In genomic region chr11:85855341-85855656, GRCh38 we compare ENCODE assay signal across 9 cellular contexts. TPM values are rescaled to one million over a fixed set of nuclear protein-coding genes. Genes with fewer than 3 reads are reported as not detected.
DNase-seq lines count a peak whose midpoint lies in the region; ATAC-seq, FAIRE-seq and TF ChIP-seq lines count a peak whose summit lies in the region.
"Had no signal": no experiment of that assay in that cellular context is flagged by ENCODE, and none has a peak within 500 bp of the region (broad histone marks: within the 10 kb centered on the region; RNA-seq: fewer than 3 reads in every experiment).

Gene CCDC83, plus strand, starts transcription at chr11:85855383. Its CDS starts 9,741 bp downstream, at chr11:85865124.

- TF ChIP-seq CTCF in 22Rv1 (IDR thresholded peaks at IDR 0.05) = no peak
- no peak for TF ChIP-seq CTCF in KMS-11 (conservative IDR thresholded peaks at IDR 0.05; ENCODE audit: low read depth, low read length)
- TF ChIP-seq CTCF in chondrocyte (IDR thresholded peaks at IDR 0.05) = no peak
- TF ChIP-seq CTCF in mesothelial cell of epicardium (IDR thresholded peaks at IDR 0.05; ENCODE audit: unreplicated experiment) = no peak

- H3K27ac ChIP-seq in 22Rv1 (peak within 1 kb of the TSS; percentile 75), KMS-11 (peak within 1 kb of the TSS; percentile 52; the same call in 1 of the 2 replicates)

- H3K36me3 ChIP-seq in KMS-11 (ENCODE audit: insufficient read depth) = no peaks in the 10 kb centered on the region

- H3K4me3 ChIP-seq in KMS-11 (IDR thresholded peaks at IDR 0.05; ENCODE audit: insufficient read depth, low read depth, low read length) = no peak within 1 kb of the TSS

- no peaks in the 10 kb centered on the region for H4K20me1 ChIP-seq in KMS-11 (ENCODE audit: insufficient read depth)

- H3K27me3 ChIP-seq in KMS-11 (ENCODE audit: insufficient read depth, low read depth) = no peaks in the 10 kb centered on the region

- no peaks in the 10 kb centered on the region for H3K27me3 Mint-ChIP-seq in chondrocyte (ENCODE audit: low read depth)
- no peaks in the 10 kb centered on the region for H3K27me3 Mint-ChIP-seq in mesothelial cell of epicardium (ENCODE audit: low read depth)

- H3K9me3 Mint-ChIP-seq in chondrocyte (ENCODE audit: low read depth) (peaks cover 7% of the 10 kb centered on the region), mesothelial cell of epicardium (peaks cover 18% of the 10 kb centered on the region)

- peak within 1 kb of the TSS; percentile 88 for H3K4me3 Mint-ChIP-seq in chondrocyte (ENCODE audit: unreplicated experiment)
- H3K4me3 Mint-ChIP-seq in mesothelial cell of epicardium = peak within 1 kb of the TSS; percentile 80

- H3K79me2 ChIP-seq in KMS-11 (ENCODE audit: insufficient read depth, low read depth) = no peaks in the 10 kb centered on the region

- H3K27ac Mint-ChIP-seq in chondrocyte (ENCODE audit: unreplicated experiment) (peak within 1 kb of the TSS; percentile 96), mesothelial cell of epicardium (peak within 1 kb of the TSS; percentile 89)

- FAIRE-seq in RCC 7860 (lab: Jason Lieb, UNC) = no peak

- H3K4me1 ChIP-seq in KMS-11 (ENCODE audit: low read depth, poor library complexity, severe bottlenecking) = peaks cover 12% of the 10 kb centered on the region

- peaks cover 15% of the 10 kb centered on the region for H3K4me1 Mint-ChIP-seq in chondrocyte (ENCODE audit: low read depth)
- peaks cover 10% of the 10 kb centered on the region for H3K4me1 Mint-ChIP-seq in mesothelial cell of epicardium

- DNase-seq in chondrocyte (ENCODE audit: low spot score) = no peak
- no peak for DNase-seq in mesothelial cell of epicardium (ENCODE audit: low spot score in 2 of 2, unreplicated experiment in 2 of 2)
- DNase-seq in RCC 7860 (ENCODE audit: low spot score) = no peak
- no peak for DNase-seq in stimulated activated CD4-positive, alpha-beta T cell treated with anti-CD3 and anti-CD28 coated beads, Interleukin-4, amount 100 ng/mL, for 1 hour

- peak within 1 kb of the TSS; percentile 93 for H2AFZ ChIP-seq in KMS-11 (ENCODE audit: low read depth)

- ATAC-seq in GM18873 (IDR thresholded peaks at IDR 0.05; ENCODE audit: low FRiP score, unreplicated experiment) (no peak), GM21576 (IDR thresholded peaks at IDR 0.05; ENCODE audit: unreplicated experiment) (no peak)

- peak within 1 kb of the TSS; percentile 62 for H3K4me2 ChIP-seq in KMS-11

- H3K36me3 Mint-ChIP-seq in chondrocyte (ENCODE audit: low read depth) = no peaks in the 10 kb centered on the region
- peaks cover 14% of the 10 kb centered on the region for H3K36me3 Mint-ChIP-seq in mesothelial cell of epicardium

- H3K9ac ChIP-seq in KMS-11 = peak within 1 kb of the TSS; percentile 72

RNA-seq across cellular contexts. Expression of gene CCDC83, which starts in this region (rescaled TPM):
- total RNA-seq in chondrocyte (not detected in 3 replicates), mesothelial cell of epicardium (not detected in 3 replicates)
- total RNA-seq: SK-MEL-5 had no signal
